Comparison of ENCODE assay signal across 21 cellular contexts in genomic region chr11:34525887-34526657, GRCh38. TPM values are rescaled to one million over a fixed set of nuclear protein-coding genes. Genes with fewer than 3 reads are reported as not detected.
"Had no signal": no experiment of that assay in that cellular context is flagged by ENCODE, and none has a peak within 500 bp of the region (broad histone marks: within the 10 kb centered on the region; RNA-seq: fewer than 3 reads in every experiment).

No MANE protein-coding gene starts in this region.

- H3K79me2 ChIP-seq: hepatocyte had no signal

- H3K27ac ChIP-seq: adrenal gland, hepatocyte, psoas muscle, spleen, transverse colon had no signal

- H3K4me1 ChIP-seq: adrenal gland, psoas muscle, spleen, transverse colon had no signal

- H3K4me3 ChIP-seq: adrenal gland, hepatocyte, psoas muscle, spleen, transverse colon had no signal

- ATAC-seq: activated T-cell treated with anti-CD3 and anti-CD28 coated beads, Interleukin-2, amount 50 U/mL, for 72 hours; left ventricle myocardium superior; psoas muscle; sciatic nerve had no signal

- H3K4me2 ChIP-seq: hepatocyte had no signal

- H3K4me1 Mint-ChIP-seq: activated B cell treated with CpG ODN at 0.5 μM for 24 hours; activated CD4-positive, alpha-beta T cell treated with anti-CD3 and anti-CD28 coated beads, Interleukin-2, amount 10 ng/mL, durations not matched to agents 7 days and 5 days; nephron progenitor cell had no signal

- H2AFZ ChIP-seq: hepatocyte had no signal

- H3K4me3 Mint-ChIP-seq: activated B cell treated with CpG ODN at 0.5 μM for 24 hours; activated CD4-positive, alpha-beta T cell treated with anti-CD3 and anti-CD28 coated beads, Interleukin-2, amount 10 ng/mL, durations not matched to agents 7 days and 5 days; activated T-cell treated with anti-CD3 and anti-CD28 coated beads, Interleukin-2, amount 50 U/mL, for 72 hours; nephron progenitor cell had no signal

- H3K9me3 ChIP-seq: adrenal gland, psoas muscle, spleen, transverse colon had no signal

- H3K36me3 ChIP-seq: adrenal gland, spleen, transverse colon had no signal

- H3K27me3 ChIP-seq: adrenal gland, hepatocyte, transverse colon had no signal

- DNase-seq: activated B cell treated with CpG ODN at 0.5 μM for 24 hours; activated CD4-positive, alpha-beta T cell treated with anti-CD3 and anti-CD28 coated beads, Interleukin-2, amount 10 ng/mL, durations not matched to agents 7 days and 5 days; activated naive CD4-positive, alpha-beta T cell; activated T-cell treated with anti-CD3 and anti-CD28 coated beads, Interleukin-2, amount 50 U/mL, for 72 hours; adrenal gland; caudate nucleus; effector memory CD4-positive, alpha-beta T cell; left ventricle myocardium superior; mesendoderm; nephron progenitor cell; psoas muscle; spleen; stimulated activated CD4-positive, alpha-beta T cell treated with anti-CD3 and anti-CD28 coated beads, Interleukin-1b, Interleukin-23, amount 100 ng/mL, for 48 hours; stimulated activated naive CD4-positive, alpha-beta T cell; substantia nigra; transverse colon had no signal

- H3K9me3 Mint-ChIP-seq: activated B cell treated with CpG ODN at 0.5 μM for 24 hours; activated CD4-positive, alpha-beta T cell treated with anti-CD3 and anti-CD28 coated beads, Interleukin-2, amount 10 ng/mL, durations not matched to agents 7 days and 5 days; activated T-cell treated with anti-CD3 and anti-CD28 coated beads, Interleukin-2, amount 50 U/mL, for 72 hours had no signal

- H3K27ac Mint-ChIP-seq: activated B cell treated with CpG ODN at 0.5 μM for 24 hours; activated CD4-positive, alpha-beta T cell treated with anti-CD3 and anti-CD28 coated beads, Interleukin-2, amount 10 ng/mL, durations not matched to agents 7 days and 5 days; activated T-cell treated with anti-CD3 and anti-CD28 coated beads, Interleukin-2, amount 50 U/mL, for 72 hours; nephron progenitor cell had no signal

RNA-seq across cellular contexts. Expression of gene ELF5, which starts 12.5 kb away (rescaled TPM):
- total RNA-seq: activated B cell treated with CpG ODN at 0.5 μM for 24 hours; activated CD4-positive, alpha-beta T cell treated with anti-CD3 and anti-CD28 coated beads, Interleukin-2, amount 10 ng/mL, durations not matched to agents 7 days and 5 days; activated T-cell treated with anti-CD3 and anti-CD28 coated beads, Interleukin-2, amount 50 U/mL, for 72 hours; adrenal gland; epithelial cell of proximal tubule; kidney epithelial cell; left ventricle myocardium superior; omental fat pad; psoas muscle; sciatic nerve; transverse colon had no signal
